In the genomic region with DNA sequence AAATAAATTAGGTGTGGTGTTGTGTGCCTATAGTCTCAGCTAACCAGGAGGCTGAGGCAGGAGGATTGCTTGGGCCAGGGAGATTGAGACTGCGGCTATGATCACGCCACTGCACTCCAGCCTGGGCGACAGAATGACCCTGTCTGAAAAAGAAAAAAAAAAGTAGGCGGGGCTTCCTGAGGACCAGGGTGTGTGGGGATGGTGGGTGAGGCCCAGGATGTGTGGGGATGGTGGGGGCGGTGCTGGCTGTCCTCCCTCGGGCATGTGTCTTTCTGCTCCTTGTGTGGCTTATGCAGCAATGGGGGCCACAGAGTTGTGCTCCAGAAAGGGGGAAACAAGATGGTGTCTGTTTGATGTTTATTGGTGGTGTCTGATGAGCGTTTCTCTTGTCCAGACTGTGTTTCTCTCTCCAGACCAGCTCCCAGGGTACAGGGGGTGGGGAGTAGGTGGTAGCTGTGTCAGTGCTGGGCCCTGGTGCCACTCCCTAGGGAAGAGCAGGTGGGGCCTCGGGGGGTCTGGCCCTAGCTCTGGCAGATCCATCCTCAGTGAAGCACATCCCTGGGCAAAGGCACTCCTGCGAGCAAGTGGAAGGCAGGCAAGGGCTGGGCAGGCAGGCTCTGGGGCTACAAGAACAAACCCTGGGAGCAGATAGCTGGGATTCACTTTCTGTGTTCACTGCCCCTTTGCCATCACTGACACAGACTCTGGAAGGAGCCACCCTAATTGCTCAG, we compare ENCODE assay signal across 19 cellular contexts. TPM values are rescaled to one million over a fixed set of nuclear protein-coding genes. Genes with fewer than 3 reads are reported as not detected.
DNase-seq lines count a peak whose midpoint lies in the region; ATAC-seq, FAIRE-seq and TF ChIP-seq lines count a peak whose summit lies in the region.
"Had no signal": no experiment of that assay in that cellular context is flagged by ENCODE, and none has a peak within 500 bp of the region (broad histone marks: within the 10 kb centered on the region; RNA-seq: fewer than 3 reads in every experiment).

No MANE protein-coding gene starts in this region.

- RAD21 ChIA-PET in GM12878 (lab: Charles Lee; ENCODE audit: unreplicated experiment): interaction anchor here (1.1 kb wide), 1 partner anchor 80 kb away, joined by 3 read pairs; no protein-coding TSS in a partner anchor

- FAIRE-seq in GM12878 (lab: Jason Lieb, UNC): no peak
- FAIRE-seq: frontal cortex had no signal

- no peaks in the 10 kb centered on the region for H3F3A ChIP-seq in OCI-LY1 (ENCODE audit: insufficient read depth, low read length)

- no peak overlapping the region; the same call in 1 of the 2 replicates for H3K9ac ChIP-seq in OCI-LY1 (ENCODE audit: low read length)
- no peak overlapping the region for H3K9ac ChIP-seq in GM12878 (ENCODE audit: control insufficient read depth, insufficient read depth, low read length)

- TF ChIP-seq CTCF in OCI-LY1 (IDR thresholded peaks at IDR 0.05; ENCODE audit: low read length) (no peak), GM12878 (IDR thresholded peaks at IDR 0.05 in 2 of 3, conservative IDR thresholded peaks at IDR 0.05 in 1 of 3; ENCODE audit: control insufficient read depth in 2 of 3, extremely low read depth in 1 of 3, insufficient read depth in 1 of 3, low read depth in 3 of 3, low read length in 3 of 3) (no peak)

- no peaks in the 10 kb centered on the region for H3K27me3 Mint-ChIP-seq in activated T-cell treated with anti-CD3 and anti-CD28 coated beads, Interleukin-2, amount 50 U/mL, for 72 hours (ENCODE audit: low read depth)

- no peak for ATAC-seq in activated T-cell treated with anti-CD3 and anti-CD28 coated beads, Interleukin-2, amount 50 U/mL, for 72 hours (replicated peaks in 1 of 2)
- ATAC-seq in GM12878 (peak; percentile 7; the same call in 2 of the 3 replicates), HG03439 (IDR thresholded peaks at IDR 0.05; ENCODE audit: unreplicated experiment) (no peak), HG02798 (IDR thresholded peaks at IDR 0.05; ENCODE audit: poor library complexity, unreplicated experiment) (no peak)

- BruUV-seq in GM12878 (replicated peaks; lab: Mats Ljungman, UMichigan): no TSS peak

- no peak for DNase-seq in activated T-cell treated with anti-CD3 and anti-CD28 coated beads, Interleukin-2, amount 50 U/mL, for 72 hours
- DNase-seq in activated T-cell treated with anti-CD3 and anti-CD28 coated beads for 4 hours: no peak
- DNase-seq in GM12878 (ENCODE audit: low read depth, low spot score): no peak
- DNase-seq in substantia nigra (lab: John Stamatoyannopoulos, UW): peak in 1 of 49 donors; percentile 22
- DNase-seq in NCI-H146 (lab: John Stamatoyannopoulos, UW): no peak
- DNase-seq: DMS153; NCI-H2081 treated with DMSO at 0.1 percent for 48 hours; stimulated activated CD4-positive, alpha-beta T cell treated with anti-CD3 and anti-CD28 coated beads, Interleukin-12 subunit alpha, Interleukin-12 subunit beta, amount 100 ng/mL, for 4 hours had no signal

- intact Hi-C loops in GM12878 (cut with micrococcal nuclease; ENCODE audit: unreplicated experiment): no loop called here

- H3K27me3 ChIP-seq in OCI-LY1 (ENCODE audit: insufficient read depth, low read length) (no peaks in the 10 kb centered on the region), GM12878 (replicated peaks in 1 of 2; ENCODE audit: control insufficient read depth in 2 of 2, insufficient read depth in 2 of 2, low read length in 1 of 2) (no peaks in the 10 kb centered on the region)
- H3K27me3 ChIP-seq: breast epithelium, SJSA1, suprapubic skin had no signal

- H2AFZ ChIP-seq in OCI-LY1 (ENCODE audit: low read length) (no peak overlapping the region), GM12878 (ENCODE audit: control insufficient read depth, low read depth, low read length) (no peak overlapping the region)

- no peaks in the 10 kb centered on the region for H3K9me3 Mint-ChIP-seq in activated T-cell treated with anti-CD3 and anti-CD28 coated beads, Interleukin-2, amount 50 U/mL, for 72 hours
- H3K9me3 Mint-ChIP-seq: activated T-helper 2 cell treated with anti-CD3 and anti-CD28 coated beads, Interferon-gamma antibody, Interleukin-2, Interleukin-4, amounts not matched to agents 10 μg/mL and 5 μg/mL and 100 μg/mL, durations not matched to agents 14 hours and 24 hours and 36 hours had no signal

- peak overlapping the region; percentile 25 for H3K27ac Mint-ChIP-seq in activated T-cell treated with anti-CD3 and anti-CD28 coated beads, Interleukin-2, amount 50 U/mL, for 72 hours
- H3K27ac Mint-ChIP-seq: activated T-helper 2 cell treated with anti-CD3 and anti-CD28 coated beads, Interferon-gamma antibody, Interleukin-2, Interleukin-4, amounts not matched to agents 10 μg/mL and 5 μg/mL and 100 μg/mL, durations not matched to agents 14 hours and 24 hours and 36 hours had no signal

- no peaks in the 10 kb centered on the region for H3K9me3 ChIP-seq in OCI-LY1 (ENCODE audit: low read length)
- no peaks in the 10 kb centered on the region for H3K9me3 ChIP-seq in GM12878 (replicated peaks; ENCODE audit: control insufficient read depth, insufficient read depth, low read length)
- H3K9me3 ChIP-seq: breast epithelium, SJSA1, suprapubic skin had no signal

- H4K20me1 ChIP-seq in OCI-LY1 (ENCODE audit: insufficient read depth, low read length) (no peaks in the 10 kb centered on the region), GM12878 (ENCODE audit: control insufficient read depth, insufficient read depth) (no peaks in the 10 kb centered on the region)

- no peak for TF ChIP-seq EP300 in GM12878 (IDR thresholded peaks at IDR 0.05; ENCODE audit: borderline replicate concordance in 1 of 2, control insufficient read depth in 1 of 2, low read depth in 2 of 2, low read length in 2 of 2)

- peaks cover 14% of the 10 kb centered on the region; the same call in 1 of the 2 replicates for H3K36me3 ChIP-seq in OCI-LY1 (ENCODE audit: insufficient read depth, low read length)
- peaks cover 0 to 11% of the 10 kb centered on the region in 2 experiments; a peak in 2 of 4 replicates for H3K36me3 ChIP-seq in GM12878 (ENCODE audit: control insufficient read depth in 2 of 2, insufficient read depth in 2 of 2, low read length in 1 of 2)
- H3K36me3 ChIP-seq: breast epithelium had no signal

- H3K4me3 Mint-ChIP-seq in activated T-cell treated with anti-CD3 and anti-CD28 coated beads, Interleukin-2, amount 50 U/mL, for 72 hours: no peak overlapping the region

- no peak for TF ChIP-seq RAD21 in GM12878 (IDR thresholded peaks at IDR 0.05; ENCODE audit: insufficient read depth, low read depth, low read length)

- H3K4me3 ChIP-seq in OCI-LY1 (ENCODE audit: low read depth, low read length, poor library complexity, severe bottlenecking) (no peak overlapping the region), GM12878 (no peak overlapping the region)
- H3K4me3 ChIP-seq: breast epithelium, SJSA1, suprapubic skin had no signal

- POLR2A ChIA-PET in GM12878 (lab: Charles Lee): no interaction called here

- no peak for TF ChIP-seq POLR2A in GM12878 (IDR thresholded peaks at IDR 0.05; ENCODE audit: low read depth, low read length)

- CTCF ChIA-PET in GM12878 (lab: Yijun Ruan, JAX): interaction anchor here (0.7 to 2.5 kb wide), 14 partner anchors 11 to 397 kb away, joined by 3 to 9 read pairs (median 4); a partner anchor contains a TSS

- peaks cover 48% of the 10 kb centered on the region for H3K4me1 ChIP-seq in OCI-LY1 (ENCODE audit: insufficient read depth, low read length, severe bottlenecking)
- peaks cover 7% of the 10 kb centered on the region for H3K4me1 ChIP-seq in GM12878 (ENCODE audit: control insufficient read depth, insufficient read depth, low read length)

- peaks cover 2 to 3% of the 10 kb centered on the region in 2 donors for H3K36me3 Mint-ChIP-seq in activated T-cell treated with anti-CD3 and anti-CD28 coated beads, Interleukin-2, amount 50 U/mL, for 72 hours (ENCODE audit: insufficient read depth in 2 of 2)

- H3K27ac ChIP-seq in OCI-LY1 (ENCODE audit: low read depth, low read length, poor library complexity, severe bottlenecking) (peak overlapping the region; percentile 11), GM12878 (ENCODE audit: control insufficient read depth, insufficient read depth) (no peak overlapping the region), substantia nigra (ENCODE audit: low read depth, low read length, poor library complexity, severe bottlenecking) (peak overlapping the region; percentile 14)
- H3K27ac ChIP-seq: HL-60, SJSA1, suprapubic skin had no signal

- SMC1A ChIA-PET in GM12878 (lab: Charles Lee; ENCODE audit: uncharacterized antibody, unreplicated experiment): interaction anchor here (0.9 to 1.0 kb wide), 2 partner anchors 23 to 424 kb away, joined by 3 to 4 read pairs; no protein-coding TSS in a partner anchor

- H3K9me2 ChIP-seq in OCI-LY1 (ENCODE audit: low read depth, low read length): no peaks in the 10 kb centered on the region

- peaks cover 36% of the 10 kb centered on the region for H3K4me1 Mint-ChIP-seq in activated T-cell treated with anti-CD3 and anti-CD28 coated beads, Interleukin-2, amount 50 U/mL, for 72 hours (ENCODE audit: low read depth)

- H3K79me2 ChIP-seq in OCI-LY1 (ENCODE audit: insufficient read depth, low read length) (no peaks in the 10 kb centered on the region), GM12878 (ENCODE audit: control insufficient read depth, insufficient read depth, low read length) (peaks cover 11% of the 10 kb centered on the region)

- WGBS in GM12878 (ENCODE audit: insufficient coverage, insufficient replicate concordance, low lambda C conversion rate, missing lambda C conversion rate): 50% methylated on average over 9 of the region's 9 CpGs

- H3K4me2 ChIP-seq in OCI-LY1 (ENCODE audit: low read length) (no peak overlapping the region), GM12878 (ENCODE audit: control insufficient read depth, insufficient read depth) (no peak overlapping the region)

- in situ Hi-C loops in GM12878 (cut with MboI): no loop called here

RNA-seq across cellular contexts. Expression of a gene that starts 2.3 kb away (rescaled TPM):
- total RNA-seq in activated T-cell treated with anti-CD3 and anti-CD28 coated beads, Interleukin-2, amount 50 U/mL, for 72 hours: 10 to 100 TPM; 12.3 to 20.1 TPM
- 13.4 and 18.7 TPM in 2 replicates for total RNA-seq in GM12878 (2013; cell fraction: nucleolus; rRNA removed)
- 3.8 and 5.2 TPM in 2 replicates for total RNA-seq in GM12878 (2014; rRNA removed)
- 2.3 and 3.1 TPM in 2 replicates for total RNA-seq in GM12878 (2014; rRNA removed; fragmentation: Illumina TruSeq; extraction: Trizol)
- 8.2 and 11.7 TPM in 2 replicates for total RNA-seq in GM12878 (2021)
- polyA plus RNA-seq in GM12878 (2011; ENCODE audit: low read depth): 4.3 TPM
- 1.2 and 2.6 TPM in 2 replicates for polyA plus RNA-seq in GM12878 (2011; rRNA removed)
- polyA plus RNA-seq in GM12878 (2011; cell fraction: cytosol; rRNA removed): 1.9 and 3.1 TPM in 2 replicates
- polyA plus RNA-seq in GM12878 (2011; cell fraction: nucleus; rRNA removed): 30.9 and 31.6 TPM in 2 replicates
- 9.7 and 9.9 TPM in 2 replicates for polyA plus RNA-seq in GM12878 (2012)
- 0.92 and 3.4 TPM in 2 replicates for polyA plus RNA-seq in GM12878 (2014; fragmentation: Illumina TruSeq; extraction: Trizol)
- under 1 TPM; 0.61 to 0.71 TPM for polyA plus RNA-seq in GM12878 (2014; fragmentation: Nextera tagmentation; extraction: Ambion mirVana)
- polyA plus RNA-seq in GM12878 (2014; rRNA removed): 6.5 and 11.7 TPM in 2 replicates
- polyA plus RNA-seq in GM12878 (2016; fragmentation: Nextera tagmentation; extraction: Ambion mirVana): 1 to 10 TPM; 3.3 TPM
- polyA minus RNA-seq in GM12878 (2011; rRNA and poly(A)+ RNA removed): 0.51 and 1.5 TPM in 2 replicates
- 2.0 and 2.4 TPM in 2 replicates for polyA minus RNA-seq in GM12878 (2011; cell fraction: cytosol; rRNA and poly(A)+ RNA removed)
- 2.1 and 6.4 TPM in 2 replicates for polyA minus RNA-seq in GM12878 (2011; cell fraction: nucleus; rRNA and poly(A)+ RNA removed)

RNA-seq across cellular contexts. Expression of a gene that starts 5.0 kb away (rescaled TPM):
- 100 to 1,000 TPM; 169 to 184 TPM for total RNA-seq in activated T-cell treated with anti-CD3 and anti-CD28 coated beads, Interleukin-2, amount 50 U/mL, for 72 hours
- 39.9 and 40.0 TPM in 2 replicates for total RNA-seq in GM12878 (2013; cell fraction: nucleolus; rRNA removed)
- 254 and 295 TPM in 2 replicates for total RNA-seq in GM12878 (2014; rRNA removed)
- total RNA-seq in GM12878 (2014; rRNA removed; fragmentation: Illumina TruSeq; extraction: Trizol): 97.2 and 108 TPM in 2 replicates
- total RNA-seq in GM12878 (2021): 203 and 207 TPM in 2 replicates
- 72.9 TPM for polyA plus RNA-seq in GM12878 (2011; ENCODE audit: low read depth)
- polyA plus RNA-seq in GM12878 (2011; rRNA removed): 32.0 and 70.6 TPM in 2 replicates
- polyA plus RNA-seq in GM12878 (2011; cell fraction: cytosol; rRNA removed): 143 and 213 TPM in 2 replicates
- 119 and 159 TPM in 2 replicates for polyA plus RNA-seq in GM12878 (2011; cell fraction: nucleus; rRNA removed)
- polyA plus RNA-seq in GM12878 (2012): 175 and 208 TPM in 2 replicates
- polyA plus RNA-seq in GM12878 (2014; fragmentation: Illumina TruSeq; extraction: Trizol): 2.8 and 24.1 TPM in 2 replicates
- 10 to 100 TPM; 27.4 to 80.8 TPM for polyA plus RNA-seq in GM12878 (2014; fragmentation: Nextera tagmentation; extraction: Ambion mirVana)
- 193 and 227 TPM in 2 replicates for polyA plus RNA-seq in GM12878 (2014; rRNA removed)
- 100 to 1,000 TPM; 266 to 308 TPM for polyA plus RNA-seq in GM12878 (2016; fragmentation: Nextera tagmentation; extraction: Ambion mirVana)
- polyA minus RNA-seq in GM12878 (2011; rRNA and poly(A)+ RNA removed): 36.1 and 94.3 TPM in 2 replicates
- 78.3 and 81.0 TPM in 2 replicates for polyA minus RNA-seq in GM12878 (2011; cell fraction: cytosol; rRNA and poly(A)+ RNA removed)
- 42.3 and 71.6 TPM in 2 replicates for polyA minus RNA-seq in GM12878 (2011; cell fraction: nucleus; rRNA and poly(A)+ RNA removed)

RNA-seq across cellular contexts. Expression of a gene that starts 10.0 kb away (rescaled TPM):
- 1 to 10 TPM; 4.2 to 5.0 TPM for total RNA-seq in activated T-cell treated with anti-CD3 and anti-CD28 coated beads, Interleukin-2, amount 50 U/mL, for 72 hours
- 2.5 and 3.6 TPM in 2 replicates for total RNA-seq in GM12878 (2013; cell fraction: nucleolus; rRNA removed)
- total RNA-seq in GM12878 (2014; rRNA removed) (1.5 and 2.6 TPM in 2 replicates), GM12878 (2014; rRNA removed; fragmentation: Illumina TruSeq; extraction: Trizol) (0.83 and 1.1 TPM in 2 replicates), GM12878 (2021) (2.0 and 3.6 TPM in 2 replicates)
- polyA plus RNA-seq in GM12878 (2011; ENCODE audit: low read depth): 2.5 TPM
- polyA plus RNA-seq in GM12878 (2011; rRNA removed) (0.32 and 1.3 TPM in 2 replicates), GM12878 (2014; fragmentation: Illumina TruSeq; extraction: Trizol) (0.46 and 1.5 TPM in 2 replicates), GM12878 (2014; fragmentation: Nextera tagmentation; extraction: Ambion mirVana) (1 to 10 TPM; 2.7 to 4.2 TPM), GM12878 (2014; rRNA removed) (2.0 and 2.8 TPM in 2 replicates), GM12878 (2016; fragmentation: Nextera tagmentation; extraction: Ambion mirVana) (1 to 10 TPM; 4.3 to 4.9 TPM)
- polyA plus RNA-seq in GM12878 (2011; cell fraction: cytosol; rRNA removed): 2.4 and 3.0 TPM in 2 replicates
- polyA plus RNA-seq in GM12878 (2011; cell fraction: nucleus; rRNA removed): 13.6 and 14.3 TPM in 2 replicates
- polyA plus RNA-seq in GM12878 (2012): 1.4 and 7.4 TPM in 2 replicates
- polyA minus RNA-seq in GM12878 (2011; rRNA and poly(A)+ RNA removed): 0.66 and 2.4 TPM in 2 replicates
- polyA minus RNA-seq in GM12878 (2011; cell fraction: cytosol; rRNA and poly(A)+ RNA removed): 1.6 TPM in 1 of 2 replicates, not detected in the other
- 1.3 and 1.4 TPM in 2 replicates for polyA minus RNA-seq in GM12878 (2011; cell fraction: nucleus; rRNA and poly(A)+ RNA removed)
- total RNA-seq: M059J had no signal

RNA-seq across cellular contexts. Expression of a gene that starts 26.8 kb away (rescaled TPM):
- total RNA-seq in activated T-cell treated with anti-CD3 and anti-CD28 coated beads, Interleukin-2, amount 50 U/mL, for 72 hours: 10 to 100 TPM; 32.6 to 34.7 TPM
- 63.1 and 79.0 TPM in 2 replicates for total RNA-seq in GM12878 (2013; cell fraction: nucleolus; rRNA removed)
- total RNA-seq in GM12878 (2014; rRNA removed): 13.7 and 14.5 TPM in 2 replicates
- 9.2 and 11.3 TPM in 2 replicates for total RNA-seq in GM12878 (2014; rRNA removed; fragmentation: Illumina TruSeq; extraction: Trizol)
- total RNA-seq in GM12878 (2021): 33.9 and 39.9 TPM in 2 replicates
- polyA plus RNA-seq in GM12878 (2011; ENCODE audit: low read depth): 10.0 TPM
- polyA plus RNA-seq in GM12878 (2011; rRNA removed): 6.8 and 14.0 TPM in 2 replicates
- polyA plus RNA-seq in GM12878 (2011; cell fraction: cytosol; rRNA removed): 16.1 and 17.3 TPM in 2 replicates
- polyA plus RNA-seq in GM12878 (2011; cell fraction: nucleus; rRNA removed): 100 and 120 TPM in 2 replicates
- 24.8 and 27.4 TPM in 2 replicates for polyA plus RNA-seq in GM12878 (2012)
- polyA plus RNA-seq in GM12878 (2014; fragmentation: Illumina TruSeq; extraction: Trizol): 11.5 and 14.0 TPM in 2 replicates
- polyA plus RNA-seq in GM12878 (2014; fragmentation: Nextera tagmentation; extraction: Ambion mirVana): 1 to 10 TPM in 1 of 2 experiments, under 1 TPM in 1; 0.95 to 1.7 TPM
- polyA plus RNA-seq in GM12878 (2014; rRNA removed): 17.5 and 18.7 TPM in 2 replicates
- 10 to 100 TPM; 18.6 to 18.7 TPM for polyA plus RNA-seq in GM12878 (2016; fragmentation: Nextera tagmentation; extraction: Ambion mirVana)
- polyA minus RNA-seq in GM12878 (2011; rRNA and poly(A)+ RNA removed): 28.6 and 29.4 TPM in 2 replicates
- 8.3 and 10.0 TPM in 2 replicates for polyA minus RNA-seq in GM12878 (2011; cell fraction: cytosol; rRNA and poly(A)+ RNA removed)
- 32.5 and 41.5 TPM in 2 replicates for polyA minus RNA-seq in GM12878 (2011; cell fraction: nucleus; rRNA and poly(A)+ RNA removed)

RNA-seq across cellular contexts. Expression of a gene that starts 38.7 kb away (rescaled TPM):
- under 1 TPM; 0.12 to 0.16 TPM for total RNA-seq in activated T-cell treated with anti-CD3 and anti-CD28 coated beads, Interleukin-2, amount 50 U/mL, for 72 hours
- 0.19 TPM in 1 of 2 replicates, not detected in the other for total RNA-seq in GM12878 (2013; cell fraction: nucleolus; rRNA removed)
- total RNA-seq in GM12878 (2014; rRNA removed): 0.11 TPM in 1 of 2 replicates, not detected in the other
- not detected in 2 replicates for total RNA-seq in GM12878 (2014; rRNA removed; fragmentation: Illumina TruSeq; extraction: Trizol)
- not detected in 2 replicates for total RNA-seq in GM12878 (2021)
- not detected for polyA plus RNA-seq in GM12878 (2011; ENCODE audit: low read depth)
- polyA plus RNA-seq in GM12878 (2011; rRNA removed): not detected in 2 replicates
- not detected in 2 replicates for polyA plus RNA-seq in GM12878 (2011; cell fraction: cytosol; rRNA removed)
- 0.06 and 0.16 TPM in 2 replicates for polyA plus RNA-seq in GM12878 (2011; cell fraction: nucleus; rRNA removed)
- polyA plus RNA-seq in GM12878 (2012): 0.09 TPM in 1 of 2 replicates, not detected in the other
- polyA plus RNA-seq in GM12878 (2014; fragmentation: Illumina TruSeq; extraction: Trizol): not detected in 2 replicates
- not detected for polyA plus RNA-seq in GM12878 (2014; fragmentation: Nextera tagmentation; extraction: Ambion mirVana)
- polyA plus RNA-seq in GM12878 (2014; rRNA removed): not detected in 2 replicates
- polyA plus RNA-seq in GM12878 (2016; fragmentation: Nextera tagmentation; extraction: Ambion mirVana): not detected
- 0.10 TPM in 1 of 2 replicates, not detected in the other for polyA minus RNA-seq in GM12878 (2011; rRNA and poly(A)+ RNA removed)
- polyA minus RNA-seq in GM12878 (2011; cell fraction: cytosol; rRNA and poly(A)+ RNA removed): not detected in 2 replicates
- not detected in 2 replicates for polyA minus RNA-seq in GM12878 (2011; cell fraction: nucleus; rRNA and poly(A)+ RNA removed)
- total RNA-seq: activated T-helper 2 cell treated with anti-CD3 and anti-CD28 coated beads, Interferon-gamma antibody, Interleukin-2, Interleukin-4, amounts not matched to agents 10 μg/mL and 5 μg/mL and 100 μg/mL, durations not matched to agents 14 hours and 24 hours and 36 hours; frontal cortex; M059J; posterior vena cava; SJSA1; suprapubic skin had no signal
